3 cellular contexts compared by ENCODE assay signal in the genomic region with DNA sequence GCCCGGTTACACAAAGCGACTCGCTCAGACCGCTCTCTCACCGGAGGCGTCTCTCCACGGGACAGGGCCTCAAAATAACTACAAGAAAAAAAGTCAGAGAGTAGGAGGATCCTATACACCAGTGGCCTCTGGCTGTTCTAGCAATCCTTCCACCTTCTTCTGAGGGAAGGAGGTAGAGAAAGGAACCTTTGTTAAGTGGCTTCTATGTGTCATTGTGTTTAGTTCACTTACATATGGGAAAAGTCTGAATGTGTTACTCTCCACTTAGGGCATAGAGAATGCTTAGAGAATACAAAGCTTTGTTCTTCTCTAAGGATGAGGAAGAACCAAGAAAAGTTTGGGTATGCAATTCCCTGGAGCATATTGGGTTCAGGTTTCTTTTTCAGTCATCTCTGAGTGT. TPM values are rescaled to one million over a fixed set of nuclear protein-coding genes. Genes with fewer than 3 reads are reported as not detected.
"Had no signal": no experiment of that assay in that cellular context is flagged by ENCODE, and none has a peak within 500 bp of the region (broad histone marks: within the 10 kb centered on the region; RNA-seq: fewer than 3 reads in every experiment).

No MANE protein-coding gene starts in this region.

RNA-seq across cellular contexts. Expression of gene ROPN1, which starts 15.0 kb away (rescaled TPM):
- total RNA-seq: NCI-H460, Right ventricle myocardium inferior, SJCRH30 had no signal
